21 cellular contexts compared by ENCODE assay signal in the genomic region with DNA sequence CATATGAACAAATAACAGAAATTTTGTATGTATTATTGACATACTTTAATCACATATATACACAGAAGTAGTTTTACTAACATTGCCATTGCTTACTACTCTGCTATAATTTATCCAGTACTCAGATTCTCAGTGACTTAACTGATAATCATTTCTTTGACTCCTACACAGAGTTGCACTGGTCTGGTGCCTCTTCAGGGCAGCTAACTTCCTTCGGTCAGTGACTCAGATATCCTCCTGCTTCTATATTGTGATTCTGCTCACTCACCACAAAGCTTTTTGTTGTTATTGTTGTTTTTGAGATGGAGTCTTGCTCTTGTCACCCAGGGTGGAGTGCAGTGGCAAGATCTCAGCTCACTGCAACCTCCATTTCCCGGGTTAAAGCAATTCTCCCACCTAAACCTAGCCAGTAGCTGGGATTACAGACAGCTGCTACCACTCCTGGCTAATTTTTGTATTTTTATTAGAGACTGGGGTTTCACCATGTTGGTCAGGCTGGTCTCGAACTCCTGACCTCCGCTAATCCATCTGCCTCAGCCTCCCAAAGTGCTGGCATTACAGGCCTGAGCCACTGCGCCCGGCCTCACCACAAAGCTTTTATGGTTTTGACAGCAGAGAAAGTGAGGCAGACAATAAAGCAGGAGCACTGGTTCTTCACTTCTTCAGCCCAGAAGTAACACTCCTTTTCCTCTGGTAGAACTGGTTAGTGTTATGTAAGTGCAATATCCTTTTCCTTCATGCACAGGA.
DNase-seq lines count a peak whose midpoint lies in the region; TF ChIP-seq lines count a peak whose summit lies in the region.
"Had no signal": no experiment of that assay in that cellular context is flagged by ENCODE, and none has a peak within 500 bp of the region (broad histone marks: within the 10 kb centered on the region; RNA-seq: fewer than 3 reads in every experiment).

No MANE protein-coding gene starts in this region.

- H2BK12ac ChIP-seq in H9 (ENCODE audit: insufficient read length, low read depth, low read length) = no peak overlapping the region

- H3K27ac Mint-ChIP-seq in H9 = no peak overlapping the region
- H3K27ac Mint-ChIP-seq: CD4-positive, CD25-positive, alpha-beta regulatory T cell had no signal

- no peaks in the 10 kb centered on the region for H3K79me1 ChIP-seq in H9 (ENCODE audit: insufficient read depth, low read depth, low read length, poor library complexity, severe bottlenecking)

- no peak overlapping the region for H3K14ac ChIP-seq in H9 (ENCODE audit: insufficient read depth, low read length)

- no peak overlapping the region for H3K9ac ChIP-seq in adipocyte (ENCODE audit: low read length)
- H3K9ac ChIP-seq in H9 (ENCODE audit: extremely low read depth, insufficient read length, low read length) = no peak overlapping the region
- H3K9ac ChIP-seq: GM23248 had no signal

- no peak overlapping the region for H2BK120ac ChIP-seq in H9 (ENCODE audit: low read depth, low read length, poor library complexity, severe bottlenecking)

- H3K18ac ChIP-seq in H9 (ENCODE audit: insufficient read length, low read depth, low read length) = no peak overlapping the region

- H4K20me1 ChIP-seq in H9 (ENCODE audit: control insufficient read depth, insufficient read depth, insufficient read length) = no peaks in the 10 kb centered on the region

- H3K4me1 ChIP-seq in ACC112 (ENCODE audit: control insufficient read depth, insufficient read depth, low read length, unreplicated experiment) = peaks cover 2% of the 10 kb centered on the region
- no peaks in the 10 kb centered on the region for H3K4me1 ChIP-seq in adipocyte (ENCODE audit: control insufficient read depth, insufficient read depth, low read length)
- no peaks in the 10 kb centered on the region for H3K4me1 ChIP-seq in thyroid gland
- H3K4me1 ChIP-seq in H9 (ENCODE audit: insufficient read depth, low read length) = no peaks in the 10 kb centered on the region
- H3K4me1 ChIP-seq: BE2C, Caco-2, SJSA1 had no signal

- H3K79me2 ChIP-seq in ACC112 (ENCODE audit: control insufficient read depth, insufficient read depth, low read length, unreplicated experiment) (no peaks in the 10 kb centered on the region), H9 (ENCODE audit: insufficient read depth, low read length) (no peaks in the 10 kb centered on the region)

- no peak overlapping the region for H2BK15ac ChIP-seq in H9 (ENCODE audit: low read depth, low read length)

- no peak for TF ChIP-seq POLR2A in thyroid gland (IDR thresholded peaks at IDR 0.05)

- no peak overlapping the region for H4K8ac ChIP-seq in H9 (replicated peaks; ENCODE audit: insufficient read length, low read depth, low read length)

- H3K23ac ChIP-seq in H9 (ENCODE audit: insufficient read length, low read depth, low read length) = no peak overlapping the region

- no peak overlapping the region for H2AK5ac ChIP-seq in H9 (ENCODE audit: insufficient read length, low read length)

- H2AFZ ChIP-seq in ACC112 (ENCODE audit: low read length, unreplicated experiment) (peak overlapping the region; percentile 28), H9 (ENCODE audit: low read length) (no peak overlapping the region)
- H2AFZ ChIP-seq: GM23248 had no signal

- no peaks in the 10 kb centered on the region for H3K9me3 ChIP-seq in adipocyte (ENCODE audit: control insufficient read depth, low read length)
- no peaks in the 10 kb centered on the region for H3K9me3 ChIP-seq in thyroid gland
- H3K9me3 ChIP-seq in H9 (ENCODE audit: control insufficient read depth, low read depth, low read length) = no peaks in the 10 kb centered on the region
- H3K9me3 ChIP-seq: BE2C, Caco-2, SJSA1 had no signal

- H3K4me3 Mint-ChIP-seq in H9 = no peak overlapping the region
- H3K4me3 Mint-ChIP-seq: CD4-positive, CD25-positive, alpha-beta regulatory T cell had no signal

- peaks cover 1 to 2% of the 10 kb centered on the region in 2 experiments; a peak in 4 of 5 replicates for H3K9me3 Mint-ChIP-seq in H9

- DNase-seq in OCI-M1 (lab: John Stamatoyannopoulos, UW) (peak; percentile 63), adipocyte (ENCODE audit: low read depth) (peak; percentile 2), kidney tubule cell (ENCODE audit: low spot score) (peak; percentile 9), NCI-H2081 (lab: John Stamatoyannopoulos, UW) (no peak), thyroid gland (no peak), H9 (no peak)
- no peak for DNase-seq in effector CD8-positive, alpha-beta T cell (lab: John Stamatoyannopoulos, UW)
- DNase-seq: BE2C; Caco-2; CD4-positive, CD25-positive, alpha-beta regulatory T cell; GM23248; MV-4-11; NCI-H1417; NCI-H187 treated with DMSO at 0.1 percent for 48 hours; NCI-H345; NCI-H524 treated with DMSO at 0.1 percent for 48 hours had no signal

- no peaks in the 10 kb centered on the region for H3K36me3 ChIP-seq in ACC112 (ENCODE audit: insufficient read depth, low read length)
- no peaks in the 10 kb centered on the region for H3K36me3 ChIP-seq in adipocyte (ENCODE audit: control insufficient read depth, insufficient read depth, low read length, severe bottlenecking)
- no peaks in the 10 kb centered on the region for H3K36me3 ChIP-seq in thyroid gland
- H3K36me3 ChIP-seq: BE2C, SJSA1 had no signal

- H3K27me3 Mint-ChIP-seq in H9 (ENCODE audit: low read depth) = no peaks in the 10 kb centered on the region
- H3K27me3 Mint-ChIP-seq: CD4-positive, CD25-positive, alpha-beta regulatory T cell had no signal

- no peak overlapping the region for H3K56ac ChIP-seq in H9 (ENCODE audit: insufficient read length, low read depth, low read length)

- H2BK5ac ChIP-seq in H9 (ENCODE audit: insufficient read length, low read length) = no peak overlapping the region

- 89 to 92% methylated on average over 6 of the region's 6 CpGs for WGBS in thyroid gland, 2 donors
- no CpG with 5 or more reads among the region's 6 CpGs for WGBS in H9 (ENCODE audit: extremely low coverage, insufficient read length, low lambda C conversion rate)

- no peak overlapping the region for H3T11ph ChIP-seq in H9 (ENCODE audit: low read length)

- H3K27me3 ChIP-seq in ACC112 (ENCODE audit: insufficient read depth, low read length) (no peaks in the 10 kb centered on the region), adipocyte (replicated peaks; ENCODE audit: control insufficient read depth, insufficient read depth, low read length) (no peaks in the 10 kb centered on the region), thyroid gland (no peaks in the 10 kb centered on the region), H9 (ENCODE audit: insufficient read depth, low read length) (no peaks in the 10 kb centered on the region)
- H3K27me3 ChIP-seq: BE2C, SJSA1 had no signal

- H3K36me3 Mint-ChIP-seq in H9 (ENCODE audit: insufficient read depth in 1 of 3, low read depth in 3 of 3) = peaks cover 0 to 5% (median 0%) of the 10 kb centered on the region in 3 experiments; a peak in 3 of 7 replicates
- H3K36me3 Mint-ChIP-seq: CD4-positive, CD25-positive, alpha-beta regulatory T cell had no signal

- H3K27ac ChIP-seq in ACC112 (ENCODE audit: low read depth, low read length) (no peak overlapping the region), thyroid gland (no peak overlapping the region), H9 (ENCODE audit: insufficient read length, low read depth, low read length) (no peak overlapping the region)
- H3K27ac ChIP-seq: 22Rv1, GM23248, SJSA1 had no signal

- peaks cover 5 to 6% of the 10 kb centered on the region in 2 experiments; a peak in 3 of 4 replicates for H3K4me1 Mint-ChIP-seq in H9
- H3K4me1 Mint-ChIP-seq: CD4-positive, CD25-positive, alpha-beta regulatory T cell had no signal

- TF ChIP-seq CTCF in thyroid gland (IDR thresholded peaks at IDR 0.05) = no peak
- TF ChIP-seq CTCF in H9 (conservative IDR thresholded peaks at IDR 0.05) = no peak

- H4K5ac ChIP-seq in H9 (ENCODE audit: insufficient read length, low read depth, low read length) = no peak overlapping the region

- H3K4me2 ChIP-seq in H9 (ENCODE audit: insufficient read depth, insufficient read length, low read length) = no peak overlapping the region

- H3K23me2 ChIP-seq in H9 (ENCODE audit: insufficient read length, low read depth, low read length, poor library complexity, severe bottlenecking) = no peaks in the 10 kb centered on the region

- intact Hi-C loops in thyroid gland (cut with DNase I) = no loop called here

- H3K4me3 ChIP-seq in ACC112 (ENCODE audit: low read depth, low read length) = no peak overlapping the region
- no peak overlapping the region for H3K4me3 ChIP-seq in adipocyte (ENCODE audit: low read length)
- no peak overlapping the region for H3K4me3 ChIP-seq in thyroid gland (replicated peaks in 1 of 3)
- H3K4me3 ChIP-seq: GM12878, GM23248, K562, SJSA1 had no signal

- H2BK20ac ChIP-seq in H9 (ENCODE audit: low read depth, low read length, poor library complexity, severe bottlenecking) = no peak overlapping the region

- no peak overlapping the region for H4K91ac ChIP-seq in H9 (ENCODE audit: insufficient read length, low read depth, low read length)

- no peak overlapping the region for H3K4ac ChIP-seq in H9 (ENCODE audit: low read depth, low read length)

Comparison
In these comparisons a context has a peak if more than half of its experiments do, and no peak if none do; other contexts are left out.
1. DNase-seq: peak in OCI-M1 (single experiment), adipocyte (single experiment) and kidney tubule cell (single experiment); none in NCI-H2081 (0 of 2), thyroid gland (0 of 2), H9 (single experiment) and effector CD8-positive, alpha-beta T cell (single experiment).